Comparison of ENCODE assay signal across 21 cellular contexts in the genomic region with DNA sequence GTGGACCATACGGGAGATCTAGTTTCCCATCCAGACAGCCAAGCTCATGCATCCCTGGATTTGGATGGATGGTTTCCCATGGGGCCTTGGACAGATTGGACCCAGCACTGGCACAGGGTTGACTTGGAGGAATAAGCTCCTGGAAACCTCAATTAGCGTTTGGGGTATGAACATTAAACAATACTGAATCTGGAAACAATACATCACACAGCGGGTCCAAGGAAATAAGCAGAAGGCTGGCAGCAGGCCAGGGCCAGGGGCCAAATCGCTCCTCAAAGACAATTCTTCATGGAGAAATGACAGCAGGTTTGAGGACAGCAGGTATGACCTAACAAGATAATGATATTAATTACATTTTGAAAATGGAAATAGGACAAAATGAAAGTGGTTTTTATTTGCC.
A peak's percentile ranks its signal among the peaks of the same experiment; 100 is the strongest.
DNase-seq lines count a peak whose midpoint lies in the region; ATAC-seq, FAIRE-seq and TF ChIP-seq lines count a peak whose summit lies in the region.
"Had no signal": no experiment of that assay in that cellular context is flagged by ENCODE, and none has a peak within 500 bp of the region (broad histone marks: within the 10 kb centered on the region; RNA-seq: fewer than 3 reads in every experiment).

No MANE protein-coding gene starts in this region.

- H3K4me3 Mint-ChIP-seq in glutamatergic neuron (ENCODE audit: unreplicated experiment) = no peak overlapping the region
- no peak overlapping the region for H3K4me3 Mint-ChIP-seq in activated T-cell treated with anti-CD3 and anti-CD28 coated beads, Interleukin-2, amount 50 U/mL, for 4 hours
- H3K4me3 Mint-ChIP-seq: activated naive CD8-positive, alpha-beta T cell; H9; stimulated activated naive CD8-positive, alpha-beta T cell treated with anti-CD3 and anti-CD28 coated beads, Interleukin-15, Interleukin-2, amounts not matched to agents 100 ng/mL and 50 ng/mL, for 24 hours; T-cell had no signal

- no peak overlapping the region for H3K27ac ChIP-seq in kidney (ENCODE audit: low read depth in 2 of 2, low read length in 2 of 2)
- H3K27ac ChIP-seq: esophagus muscularis mucosa, gastrocnemius medialis, tibial artery had no signal

- TF ChIP-seq CTCF in glutamatergic neuron (IDR thresholded peaks at IDR 0.05; ENCODE audit: partially characterized antibody, unreplicated experiment) (no peak), kidney (IDR thresholded peaks at IDR 0.05; ENCODE audit: borderline replicate concordance, extremely low read depth, insufficient read depth) (no peak)

- no peak for ATAC-seq in left ventricle myocardium superior
- no peak for ATAC-seq in activated T-cell treated with anti-CD3 and anti-CD28 coated beads, Interleukin-2, amount 50 U/mL, for 4 hours
- ATAC-seq: gastrocnemius medialis, T-cell had no signal

- no peaks in the 10 kb centered on the region for H3K4me1 ChIP-seq in kidney (ENCODE audit: control insufficient read depth in 1 of 2, insufficient read depth in 1 of 2, low read depth in 1 of 2, low read length in 2 of 2)
- H3K4me1 ChIP-seq: gastrocnemius medialis, tibial artery had no signal

- H3K9me3 ChIP-seq in kidney (ENCODE audit: control insufficient read depth in 1 of 2, low read length in 2 of 2) = no peaks in the 10 kb centered on the region
- H3K9me3 ChIP-seq: esophagus muscularis mucosa, gastrocnemius medialis, tibial artery had no signal

- H3K4me1 Mint-ChIP-seq in glutamatergic neuron (ENCODE audit: low read depth, unreplicated experiment) = peaks cover 3% of the 10 kb centered on the region
- H3K4me1 Mint-ChIP-seq in activated T-cell treated with anti-CD3 and anti-CD28 coated beads, Interleukin-2, amount 50 U/mL, for 4 hours (ENCODE audit: low read depth) = no peaks in the 10 kb centered on the region
- H3K4me1 Mint-ChIP-seq: T-cell had no signal

- DNase-seq in left ventricle myocardium superior (peak; percentile 30), cardiac septum (ENCODE audit: low spot score) (no peak), NCI-H1930 (lab: John Stamatoyannopoulos, UW) (peak; percentile 89 to 92), NCI-H446 treated with DMSO at 0.1 percent for 48 hours (lab: John Stamatoyannopoulos, UW) (peak; percentile 97), glutamatergic neuron (no peak), kidney (no peak)
- no peak for DNase-seq in activated T-cell treated with anti-CD3 and anti-CD28 coated beads, Interleukin-2, amount 50 U/mL, for 4 hours
- no peak for DNase-seq in central memory CD4-positive, alpha-beta T cell
- DNase-seq: DMS79 treated with DMSO at 0.1 percent for 48 hours; effector memory CD4-positive, alpha-beta T cell; gastrocnemius medialis; H9; KG1; kidney glomerular epithelial cell; stimulated activated CD4-positive, alpha-beta T cell treated with anti-CD3 and anti-CD28 coated beads, Interleukin-4, amount 100 ng/mL, for 1 hour; T-cell; tibial artery had no signal

- intact Hi-C loops in left ventricle myocardium superior (cut with micrococcal nuclease) = no loop called here
- intact Hi-C loops in cardiac septum (cut with DNase I) = no loop called here
- intact Hi-C loops in kidney (cut with DNase I) = no loop called here

- H3K27ac Mint-ChIP-seq in glutamatergic neuron (ENCODE audit: unreplicated experiment) = peak overlapping the region; percentile 6
- H3K27ac Mint-ChIP-seq: activated naive CD8-positive, alpha-beta T cell; H9; stimulated activated naive CD8-positive, alpha-beta T cell treated with anti-CD3 and anti-CD28 coated beads, Interleukin-15, Interleukin-2, amounts not matched to agents 100 ng/mL and 50 ng/mL, for 24 hours; T-cell had no signal

- no peaks in the 10 kb centered on the region for H3K27me3 Mint-ChIP-seq in glutamatergic neuron (ENCODE audit: unreplicated experiment)
- no peaks in the 10 kb centered on the region for H3K27me3 Mint-ChIP-seq in activated T-cell treated with anti-CD3 and anti-CD28 coated beads, Interleukin-2, amount 50 U/mL, for 4 hours (ENCODE audit: low read depth)
- H3K27me3 Mint-ChIP-seq: activated naive CD8-positive, alpha-beta T cell; stimulated activated naive CD8-positive, alpha-beta T cell treated with anti-CD3 and anti-CD28 coated beads, Interleukin-15, Interleukin-2, amounts not matched to agents 100 ng/mL and 50 ng/mL, for 24 hours; T-cell had no signal

- H3K36me3 Mint-ChIP-seq in glutamatergic neuron (ENCODE audit: unreplicated experiment) = no peaks in the 10 kb centered on the region
- no peaks in the 10 kb centered on the region for H3K36me3 Mint-ChIP-seq in activated T-cell treated with anti-CD3 and anti-CD28 coated beads, Interleukin-2, amount 50 U/mL, for 4 hours (ENCODE audit: insufficient read depth)
- H3K36me3 Mint-ChIP-seq: activated naive CD8-positive, alpha-beta T cell; T-cell had no signal

- no peak for FAIRE-seq in kidney (lab: Jason Lieb, UNC)
- FAIRE-seq: TTC549 had no signal

- no peaks in the 10 kb centered on the region for H3K36me3 ChIP-seq in kidney (ENCODE audit: control insufficient read depth in 1 of 2, insufficient read depth in 2 of 2, low read length in 2 of 2)
- H3K36me3 ChIP-seq: esophagus muscularis mucosa, gastrocnemius medialis, tibial artery had no signal

- no peaks in the 10 kb centered on the region for H3K9me3 Mint-ChIP-seq in glutamatergic neuron (ENCODE audit: unreplicated experiment)
- peaks cover 8% of the 10 kb centered on the region for H3K9me3 Mint-ChIP-seq in activated T-cell treated with anti-CD3 and anti-CD28 coated beads, Interleukin-2, amount 50 U/mL, for 4 hours
- H3K9me3 Mint-ChIP-seq: stimulated activated naive CD8-positive, alpha-beta T cell treated with anti-CD3 and anti-CD28 coated beads, Interleukin-15, Interleukin-2, amounts not matched to agents 100 ng/mL and 50 ng/mL, for 24 hours had no signal

- H3K4me3 ChIP-seq in kidney (ENCODE audit: low read length in 2 of 2) = no peak overlapping the region
- H3K4me3 ChIP-seq: esophagus muscularis mucosa, gastrocnemius medialis, tibial artery had no signal

- H3K9ac ChIP-seq in kidney (ENCODE audit: low read length in 2 of 2) = no peak overlapping the region

Comparison
In these comparisons a context has a peak if more than half of its experiments do, and no peak if none do; other contexts are left out.
1. DNase-seq: peak in left ventricle myocardium superior (single experiment), NCI-H1930 (2 of 2) and NCI-H446 treated with DMSO at 0.1 percent for 48 hours (single experiment); none in cardiac septum (single experiment), glutamatergic neuron (single experiment), kidney (single experiment), activated T-cell treated with anti-CD3 and anti-CD28 coated beads, Interleukin-2, amount 50 U/mL, for 4 hours (single experiment) and central memory CD4-positive, alpha-beta T cell (single experiment).